ENCODE assay signal across 30 cellular contexts in genomic region chr10:106565546-106565945, GRCh38.
DNase-seq lines count a peak whose midpoint lies in the region; ATAC-seq and TF ChIP-seq lines count a peak whose summit lies in the region.
"Had no signal": no experiment of that assay in that cellular context is flagged by ENCODE, and none has a peak within 500 bp of the region (broad histone marks: within the 10 kb centered on the region; RNA-seq: fewer than 3 reads in every experiment).

No MANE protein-coding gene starts in this region.

- POLR2A ChIA-PET in MCF 10A (lab: Yijun Ruan, JAX): no interaction called here
- POLR2A ChIA-PET in CD8-positive, alpha-beta T cell (lab: Charles Lee): no interaction called here
- POLR2A ChIA-PET in T-cell (lab: Charles Lee): no interaction called here

- H3K4me3 Mint-ChIP-seq in MCF 10A (ENCODE audit: unreplicated experiment) (no peak overlapping the region), T-cell (no peak overlapping the region)
- H3K4me3 Mint-ChIP-seq in CD8-positive, alpha-beta T cell: no peak overlapping the region
- H3K4me3 Mint-ChIP-seq: activated naive CD4-positive, alpha-beta T cell treated with anti-CD3 and anti-CD28 coated beads, Interleukin-2, amount 10 ng/mL, durations not matched to agents 7 days and 5 days; CD4-positive, alpha-beta T cell; central memory CD8-positive, alpha-beta T cell; immature natural killer cell; stimulated activated naive B cell treated with anti-CD40 and anti-IgM and Interleukin-4, amounts not matched to agents 10 μg/mL and 1 μg/mL and 100 μg/mL, for 72 hours; WTC11 had no signal

- no peak for TF ChIP-seq POLR2A in breast epithelium (IDR thresholded peaks at IDR 0.05)

- in situ Hi-C loops in astrocyte of the spinal cord (cut with HindIII; ENCODE audit: low sequenced_read_pairs): no loop called here

- no peaks in the 10 kb centered on the region for H3K36me3 ChIP-seq in breast epithelium
- H3K36me3 ChIP-seq in CD8-positive, alpha-beta T cell (ENCODE audit: insufficient read depth, low read length): no peaks in the 10 kb centered on the region
- H3K36me3 ChIP-seq: gastroesophageal sphincter, left lung, sigmoid colon, uterus had no signal

- H3K4me3 ChIP-seq in breast epithelium: no peak overlapping the region
- H3K4me3 ChIP-seq in astrocyte of the spinal cord (ENCODE audit: low read depth, low read length): no peak overlapping the region
- no peak overlapping the region for H3K4me3 ChIP-seq in fibroblast of mammary gland (ENCODE audit: control insufficient read depth, low read depth, low read length)
- H3K4me3 ChIP-seq in CD8-positive, alpha-beta T cell (ENCODE audit: low read depth, low read length): no peak overlapping the region
- H3K4me3 ChIP-seq: dorsolateral prefrontal cortex, gastroesophageal sphincter, left lung, sigmoid colon, uterus had no signal

- no TSS peak for BruUV-seq in MCF 10A (replicated peaks; lab: Mats Ljungman, UMichigan)

- intact Hi-C loops in MCF 10A (cut with micrococcal nuclease): no loop called here
- intact Hi-C loops in breast epithelium (cut with DNase I; ENCODE audit: low total_unique reads): loop anchor here (10.0 kb wide), 1 partner anchor 1541 kb away; no protein-coding TSS in a partner anchor
- intact Hi-C loops in CD8-positive, alpha-beta T cell (cut with DNase I, micrococcal nuclease): no loop called here

- H3K36me3 Mint-ChIP-seq in MCF 10A (ENCODE audit: insufficient read depth, unreplicated experiment) (no peaks in the 10 kb centered on the region), T-cell (no peaks in the 10 kb centered on the region)
- H3K36me3 Mint-ChIP-seq in CD8-positive, alpha-beta T cell: no peaks in the 10 kb centered on the region
- H3K36me3 Mint-ChIP-seq: activated naive CD4-positive, alpha-beta T cell treated with anti-CD3 and anti-CD28 coated beads, Interleukin-2, amount 10 ng/mL, durations not matched to agents 7 days and 5 days; immature natural killer cell; stimulated activated naive B cell treated with anti-CD40 and anti-IgM and Interleukin-4, amounts not matched to agents 10 μg/mL and 1 μg/mL and 100 μg/mL, for 72 hours; WTC11 had no signal

- H3K27me3 Mint-ChIP-seq in MCF 10A (ENCODE audit: insufficient read depth, unreplicated experiment) (no peaks in the 10 kb centered on the region), T-cell (no peaks in the 10 kb centered on the region)
- H3K27me3 Mint-ChIP-seq in CD8-positive, alpha-beta T cell (ENCODE audit: low read depth): no peaks in the 10 kb centered on the region
- H3K27me3 Mint-ChIP-seq: activated naive CD4-positive, alpha-beta T cell treated with anti-CD3 and anti-CD28 coated beads, Interleukin-2, amount 10 ng/mL, durations not matched to agents 7 days and 5 days; CD4-positive, alpha-beta T cell; central memory CD8-positive, alpha-beta T cell; stimulated activated naive B cell treated with anti-CD40 and anti-IgM and Interleukin-4, amounts not matched to agents 10 μg/mL and 1 μg/mL and 100 μg/mL, for 72 hours had no signal

- no peak for TF ChIP-seq CTCF in MCF 10A (IDR thresholded peaks at IDR 0.05; ENCODE audit: unreplicated experiment)
- no peak for TF ChIP-seq CTCF in breast epithelium (IDR thresholded peaks at IDR 0.05)
- no peak for TF ChIP-seq CTCF in astrocyte of the spinal cord (IDR thresholded peaks at IDR 0.05; ENCODE audit: low read depth, low read length)
- no peak for TF ChIP-seq CTCF in fibroblast of mammary gland (conservative IDR thresholded peaks at IDR 0.05; ENCODE audit: control insufficient read depth, insufficient read depth, low read depth, low read length)
- no peak for TF ChIP-seq CTCF in CD8-positive, alpha-beta T cell (IDR thresholded peaks at IDR 0.05)

- H3K9me3 ChIP-seq in breast epithelium: no peaks in the 10 kb centered on the region
- H3K9me3 ChIP-seq in CD8-positive, alpha-beta T cell (ENCODE audit: low read length): no peaks in the 10 kb centered on the region
- H3K9me3 ChIP-seq: gastroesophageal sphincter, left lung, sigmoid colon, uterus had no signal

- H3K27me3 ChIP-seq in breast epithelium: no peaks in the 10 kb centered on the region
- H3K27me3 ChIP-seq in CD8-positive, alpha-beta T cell (ENCODE audit: insufficient read depth, low read length): no peaks in the 10 kb centered on the region
- H3K27me3 ChIP-seq: dorsolateral prefrontal cortex, gastroesophageal sphincter, left lung, sigmoid colon, uterus had no signal

- no peaks in the 10 kb centered on the region for H3K9me3 Mint-ChIP-seq in MCF 10A (ENCODE audit: unreplicated experiment)
- H3K9me3 Mint-ChIP-seq in CD8-positive, alpha-beta T cell: no peaks in the 10 kb centered on the region
- H3K9me3 Mint-ChIP-seq in T-cell: peaks cover 0 to 4% (median 2%) of the 10 kb centered on the region in 3 donors
- H3K9me3 Mint-ChIP-seq: CD4-positive, alpha-beta T cell; stimulated activated naive B cell treated with anti-CD40 and anti-IgM and Interleukin-4, amounts not matched to agents 10 μg/mL and 1 μg/mL and 100 μg/mL, for 72 hours; WTC11 had no signal

- H3K4me1 Mint-ChIP-seq in MCF 10A (ENCODE audit: insufficient read depth, unreplicated experiment) (peaks cover 31% of the 10 kb centered on the region), T-cell (no peaks in the 10 kb centered on the region)
- H3K4me1 Mint-ChIP-seq in CD8-positive, alpha-beta T cell (ENCODE audit: low read depth): no peaks in the 10 kb centered on the region
- H3K4me1 Mint-ChIP-seq: activated naive CD4-positive, alpha-beta T cell treated with anti-CD3 and anti-CD28 coated beads, Interleukin-2, amount 10 ng/mL, durations not matched to agents 7 days and 5 days; central memory CD8-positive, alpha-beta T cell; immature natural killer cell; stimulated activated naive B cell treated with anti-CD40 and anti-IgM and Interleukin-4, amounts not matched to agents 10 μg/mL and 1 μg/mL and 100 μg/mL, for 72 hours had no signal

- no peaks in the 10 kb centered on the region for H3K4me1 ChIP-seq in breast epithelium
- H3K4me1 ChIP-seq in CD8-positive, alpha-beta T cell (ENCODE audit: insufficient read depth, low read length): no peaks in the 10 kb centered on the region
- H3K4me1 ChIP-seq: gastroesophageal sphincter, left lung, uterus had no signal

- no peak for ATAC-seq in CD8-positive, alpha-beta T cell
- no peak for ATAC-seq in stimulated activated naive CD8-positive, alpha-beta T cell treated with anti-CD3 and anti-CD28 coated beads, Interleukin-15, Interleukin-2, amounts not matched to agents 100 U/mL and 50 U/mL, for 24 hours
- no peak for ATAC-seq in T-cell (replicated peaks in 1 of 4)
- ATAC-seq: gastroesophageal sphincter; left lung; stimulated activated naive B cell treated with anti-CD40 and anti-IgM and Interleukin-4, amounts not matched to agents 10 μg/mL and 1 μg/mL and 100 μg/mL, for 72 hours; WTC11 had no signal

- no peak overlapping the region for H3K27ac ChIP-seq in breast epithelium
- H3K27ac ChIP-seq in CD8-positive, alpha-beta T cell (ENCODE audit: low read depth, low read length): no peak overlapping the region
- H3K27ac ChIP-seq: dorsolateral prefrontal cortex, gastroesophageal sphincter, left lung, sigmoid colon, uterus had no signal

- CTCF ChIA-PET in MCF 10A (lab: Yijun Ruan, JAX) (interaction anchor here (0.8 kb wide), 1 partner anchor 133 kb away, joined by 3 read pairs; no protein-coding TSS in a partner anchor), T-cell (lab: Charles Lee) (no interaction called here)
- CTCF ChIA-PET in CD8-positive, alpha-beta T cell (lab: Charles Lee): no interaction called here

- peak; percentile 89 for DNase-seq in MCF 10A (ENCODE audit: unreplicated experiment)
- no peak for DNase-seq in breast epithelium (ENCODE audit: low spot score in 2 of 2)
- peak; percentile 30 for DNase-seq in astrocyte of the spinal cord (ENCODE audit: low read depth, low spot score)
- DNase-seq in fibroblast of mammary gland (ENCODE audit: low read depth): peak; percentile 79
- DNase-seq in CD8-positive, alpha-beta T cell: no peak
- DNase-seq in NCI-H2107 treated with DMSO at 0.1 percent for 48 hours (lab: John Stamatoyannopoulos, UW; ENCODE audit: unreplicated experiment): no peak
- no peak for DNase-seq in stimulated activated naive CD8-positive, alpha-beta T cell treated with anti-CD3 and anti-CD28 coated beads, Interleukin-15, Interleukin-2, amounts not matched to agents 100 U/mL and 50 U/mL, for 24 hours
- no peak for DNase-seq in T-cell
- DNase-seq: 8988T; activated CD4-positive, alpha-beta T cell treated with anti-CD3 and anti-CD28 coated beads, Interleukin-2, amount 50 U/mL, for 4 hours; activated naive CD4-positive, alpha-beta T cell treated with anti-CD3 and anti-CD28 coated beads, Interleukin-2, amount 10 ng/mL, durations not matched to agents 7 days and 5 days; AML-193; anterior cingulate cortex; CD4-positive, alpha-beta T cell; dorsolateral prefrontal cortex; hypothalamus; immature natural killer cell; left lung; NCI-H1105 treated with DMSO at 0.1 percent for 48 hours; NCI-H1930; NCI-H524 treated with DMSO at 0.1 percent for 48 hours; Right ventricle myocardium superior; sigmoid colon; stimulated activated CD4-positive, alpha-beta T cell treated with anti-CD3 and anti-CD28 coated beads, Interleukin-15, amount 100 ng/mL, for 24 hours; stimulated activated naive B cell treated with anti-CD40 and anti-IgM and Interleukin-4, amounts not matched to agents 10 μg/mL and 1 μg/mL and 100 μg/mL, for 72 hours; T-helper 9 cell; uterus had no signal

- H3K27ac Mint-ChIP-seq in MCF 10A (ENCODE audit: low read depth, unreplicated experiment) (peak overlapping the region; percentile 64), T-cell (no peak overlapping the region)
- H3K27ac Mint-ChIP-seq in CD8-positive, alpha-beta T cell: no peak overlapping the region
- H3K27ac Mint-ChIP-seq: activated naive CD4-positive, alpha-beta T cell treated with anti-CD3 and anti-CD28 coated beads, Interleukin-2, amount 10 ng/mL, durations not matched to agents 7 days and 5 days; CD4-positive, alpha-beta T cell; immature natural killer cell; stimulated activated naive B cell treated with anti-CD40 and anti-IgM and Interleukin-4, amounts not matched to agents 10 μg/mL and 1 μg/mL and 100 μg/mL, for 72 hours; WTC11 had no signal

Comparison
In these comparisons a context has a peak if more than half of its experiments do, and no peak if none do; other contexts are left out.
1. DNase-seq: peak in MCF 10A (single experiment), astrocyte of the spinal cord (single experiment) and fibroblast of mammary gland (single experiment); none in breast epithelium (0 of 2), CD8-positive, alpha-beta T cell (0 of 7), NCI-H2107 treated with DMSO at 0.1 percent for 48 hours (single experiment), stimulated activated naive CD8-positive, alpha-beta T cell treated with anti-CD3 and anti-CD28 coated beads, Interleukin-15, Interleukin-2, amounts not matched to agents 100 U/mL and 50 U/mL, for 24 hours (single experiment) and T-cell (0 of 34).